Comparison of ENCODE assay signal across 18 cellular contexts in the genomic region with DNA sequence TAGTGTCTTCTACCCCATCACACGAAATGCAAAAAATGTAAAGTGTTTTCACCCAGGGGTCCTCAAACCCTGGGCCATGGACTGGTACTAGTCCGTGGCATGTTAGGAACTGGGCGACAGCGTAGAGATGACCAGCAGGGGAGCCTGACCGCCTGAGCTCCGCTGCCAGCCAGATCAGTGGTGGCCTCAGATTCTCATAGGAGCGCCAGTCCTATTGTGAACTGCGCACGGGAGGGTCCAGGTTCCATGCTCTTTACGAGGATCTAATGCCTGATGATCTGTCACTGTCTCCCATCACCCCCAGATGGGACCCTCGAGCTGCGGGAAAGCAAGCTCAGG. TPM values are rescaled to one million over a fixed set of nuclear protein-coding genes. Genes with fewer than 3 reads are reported as not detected.
DNase-seq lines count a peak whose midpoint lies in the region; FAIRE-seq and TF ChIP-seq lines count a peak whose summit lies in the region.
"Had no signal": no experiment of that assay in that cellular context is flagged by ENCODE, and none has a peak within 500 bp of the region (broad histone marks: within the 10 kb centered on the region; RNA-seq: fewer than 3 reads in every experiment).

No MANE protein-coding gene starts in this region.

- H3K27me3 Mint-ChIP-seq in type B pancreatic cell: peaks cover 15% of the 10 kb centered on the region
- H3K27me3 Mint-ChIP-seq: activated CD4-positive, alpha-beta T cell treated with anti-CD3 and anti-CD28 coated beads, Interleukin-2, amount 10 ng/mL, durations not matched to agents 24 days and 14 days; activated naive CD8-positive, alpha-beta T cell treated with anti-CD3 and anti-CD28 coated beads, Interleukin-2, amount 10 ng/mL, durations not matched to agents 7 days and 5 days; memory B cell; naive thymus-derived CD8-positive, alpha-beta T cell had no signal

- DNase-seq in left ventricle myocardium inferior (no peak), cardiac septum (ENCODE audit: low spot score) (no peak), endothelial cell of umbilical vein (ENCODE audit: low read depth, low spot score) (no peak), type B pancreatic cell (ENCODE audit: extremely low spot score, unreplicated experiment) (no peak), GM10248 (ENCODE audit: extremely low spot score) (no peak)
- no peak for DNase-seq in stimulated activated CD4-positive, alpha-beta T cell treated with anti-CD3 and anti-CD28 coated beads, Interleukin-2, amount 100 ng/mL, for 48 hours
- DNase-seq: activated CD4-positive, alpha-beta T cell treated with anti-CD3 and anti-CD28 coated beads, Interleukin-2, amount 10 ng/mL, durations not matched to agents 24 days and 14 days; activated naive CD8-positive, alpha-beta T cell treated with anti-CD3 and anti-CD28 coated beads, Interleukin-2, amount 10 ng/mL, durations not matched to agents 7 days and 5 days; naive thymus-derived CD8-positive, alpha-beta T cell; NCI-H2081 treated with DMSO at 0.1 percent for 48 hours had no signal

- no TSS peak for BruUV-seq in endothelial cell of umbilical vein (replicated peaks; lab: Mats Ljungman, UMichigan)

- POLR2A ChIA-PET in endothelial cell of umbilical vein (lab: Charles Lee): interaction anchor here (0.5 kb wide), 1 partner anchor 276 kb away, joined by 3 read pairs; no protein-coding TSS in a partner anchor
- POLR2A ChIA-PET in GM10248 (lab: Yijun Ruan, JAX): no interaction called here

- H3K4me3 ChIP-seq in left ventricle myocardium inferior (no peak overlapping the region), endothelial cell of umbilical vein (replicated peaks in 1 of 3; ENCODE audit: insufficient read depth in 1 of 3, low read depth in 1 of 3, low read length in 3 of 3) (no peak overlapping the region)
- H3K4me3 ChIP-seq: body of pancreas, hepatocyte, prostate gland, skin epidermis had no signal

- TF ChIP-seq CTCF in left ventricle myocardium inferior (IDR thresholded peaks at IDR 0.05; ENCODE audit: borderline replicate concordance) (no peak), endothelial cell of umbilical vein (IDR thresholded peaks at IDR 0.05; ENCODE audit: extremely low read depth in 1 of 2, insufficient read depth in 1 of 2, low read depth in 1 of 2, low read length in 2 of 2) (no peak), type B pancreatic cell (conservative IDR thresholded peaks at IDR 0.05) (peak; percentile 33), GM10248 (IDR thresholded peaks at IDR 0.05; ENCODE audit: control extremely low read depth, extremely low read depth, low read depth, missing control alignments) (no peak)

- no peaks in the 10 kb centered on the region for H3K9me1 ChIP-seq in endothelial cell of umbilical vein (replicated peaks; ENCODE audit: control insufficient read depth, extremely low read depth, insufficient read depth, low read length)

- H3K4me1 ChIP-seq in left ventricle myocardium inferior (peaks cover 49% of the 10 kb centered on the region), endothelial cell of umbilical vein (ENCODE audit: control insufficient read depth, extremely low read depth, insufficient read depth, low read length) (peaks cover 20% of the 10 kb centered on the region)

- H3K27ac Mint-ChIP-seq in type B pancreatic cell: no peak overlapping the region
- H3K27ac Mint-ChIP-seq: activated CD4-positive, alpha-beta T cell treated with anti-CD3 and anti-CD28 coated beads, Interleukin-2, amount 10 ng/mL, durations not matched to agents 24 days and 14 days; activated naive CD8-positive, alpha-beta T cell treated with anti-CD3 and anti-CD28 coated beads, Interleukin-2, amount 10 ng/mL, durations not matched to agents 7 days and 5 days; activated T-helper 2 cell treated with anti-CD3 and anti-CD28 coated beads, Interferon-gamma antibody, Interleukin-2, Interleukin-4, amounts not matched to agents 10 μg/mL and 5 μg/mL and 100 μg/mL, durations not matched to agents 14 hours and 24 hours and 36 hours; memory B cell had no signal

- H3K4me1 Mint-ChIP-seq in type B pancreatic cell (ENCODE audit: unreplicated experiment): peaks cover 17% of the 10 kb centered on the region

- H3K27ac ChIP-seq in left ventricle myocardium inferior (replicated peaks): peak overlapping the region; percentile 38
- no peak overlapping the region for H3K27ac ChIP-seq in endothelial cell of umbilical vein (ENCODE audit: insufficient read depth, low read depth, low read length)
- H3K27ac ChIP-seq: hepatocyte, prostate gland, skin epidermis had no signal

- no peak for TF ChIP-seq POLR2A in endothelial cell of umbilical vein (IDR thresholded peaks at IDR 0.05; ENCODE audit: low read depth, low read length)

- H3K9me3 ChIP-seq in left ventricle myocardium inferior (replicated peaks) (no peaks in the 10 kb centered on the region), endothelial cell of umbilical vein (replicated peaks; ENCODE audit: control insufficient read depth, insufficient read depth, low read length) (no peaks in the 10 kb centered on the region)
- H3K9me3 ChIP-seq: body of pancreas, prostate gland had no signal

- intact Hi-C loops in left ventricle myocardium inferior (cut with micrococcal nuclease): no loop called here
- intact Hi-C loops in cardiac septum (cut with DNase I): loop anchor here (10.0 kb wide), 1 partner anchor 376 kb away; no protein-coding TSS in a partner anchor
- intact Hi-C loops in endothelial cell of umbilical vein (cut with micrococcal nuclease): no loop called here

- no peak overlapping the region for H2AFZ ChIP-seq in endothelial cell of umbilical vein (ENCODE audit: low read depth, low read length)
- H2AFZ ChIP-seq: hepatocyte had no signal

- no peaks in the 10 kb centered on the region for H3K27me3 ChIP-seq in left ventricle myocardium inferior (ENCODE audit: low read depth)
- H3K27me3 ChIP-seq in endothelial cell of umbilical vein (ENCODE audit: control insufficient read depth in 2 of 2, insufficient read depth in 2 of 2, low read length in 2 of 2): no peaks in the 10 kb centered on the region
- H3K27me3 ChIP-seq: body of pancreas, hepatocyte had no signal

- peaks cover 14% of the 10 kb centered on the region for H3K79me2 ChIP-seq in endothelial cell of umbilical vein (ENCODE audit: control insufficient read depth, insufficient read depth, low read length)
- H3K79me2 ChIP-seq: hepatocyte had no signal

- no peak overlapping the region for H3K9ac ChIP-seq in endothelial cell of umbilical vein (replicated peaks; ENCODE audit: extremely low read depth, insufficient read depth, low read length)

- peak overlapping the region; percentile 8 for H3K4me3 Mint-ChIP-seq in type B pancreatic cell
- H3K4me3 Mint-ChIP-seq: activated CD4-positive, alpha-beta T cell treated with anti-CD3 and anti-CD28 coated beads, Interleukin-2, amount 10 ng/mL, durations not matched to agents 24 days and 14 days; activated naive CD8-positive, alpha-beta T cell treated with anti-CD3 and anti-CD28 coated beads, Interleukin-2, amount 10 ng/mL, durations not matched to agents 7 days and 5 days; memory B cell; naive thymus-derived CD8-positive, alpha-beta T cell had no signal

- no peak overlapping the region for H3K4me2 ChIP-seq in endothelial cell of umbilical vein (ENCODE audit: insufficient read depth, low read length)
- H3K4me2 ChIP-seq: hepatocyte had no signal

- H3K36me3 ChIP-seq in left ventricle myocardium inferior (peaks cover 33% of the 10 kb centered on the region), endothelial cell of umbilical vein (ENCODE audit: control insufficient read depth in 2 of 2, extremely low read depth in 1 of 2, insufficient read depth in 2 of 2, low read length in 2 of 2) (peaks cover 0 to 31% of the 10 kb centered on the region in 2 experiments)
- H3K36me3 ChIP-seq: prostate gland had no signal

- CTCF ChIA-PET in endothelial cell of umbilical vein (lab: Charles Lee) (interaction anchor here (0.9 to 2.4 kb wide), 4 partner anchors 8 to 67 kb away, joined by 5 to 7 read pairs (median 6); partner anchors contain the start of gene RILP), GM10248 (lab: Yijun Ruan, JAX) (interaction anchor here (1.0 to 3.7 kb wide), 4 partner anchors 7 to 67 kb away, joined by 3 to 16 read pairs (median 9); partner anchors contain the start of gene SLC43A2)

- no peaks in the 10 kb centered on the region for H4K20me1 ChIP-seq in endothelial cell of umbilical vein (replicated peaks; ENCODE audit: control insufficient read depth, extremely low read depth, insufficient read depth, low read length)

- FAIRE-seq in endothelial cell of umbilical vein (lab: Jason Lieb, UNC): no peak
- FAIRE-seq: A204.1 had no signal

- dilution Hi-C loops in endothelial cell of umbilical vein (cut with MboI; ENCODE audit: extremely low pct_ligation_motif_present, low sequenced_read_pairs): no loop called here

- no peaks in the 10 kb centered on the region for H3K36me3 Mint-ChIP-seq in type B pancreatic cell
- H3K36me3 Mint-ChIP-seq: activated naive CD8-positive, alpha-beta T cell treated with anti-CD3 and anti-CD28 coated beads, Interleukin-2, amount 10 ng/mL, durations not matched to agents 7 days and 5 days; memory B cell; naive thymus-derived CD8-positive, alpha-beta T cell had no signal

- H3K9me3 Mint-ChIP-seq in type B pancreatic cell: no peaks in the 10 kb centered on the region
- H3K9me3 Mint-ChIP-seq: activated CD4-positive, alpha-beta T cell treated with anti-CD3 and anti-CD28 coated beads, Interleukin-2, amount 10 ng/mL, durations not matched to agents 24 days and 14 days; activated naive CD8-positive, alpha-beta T cell treated with anti-CD3 and anti-CD28 coated beads, Interleukin-2, amount 10 ng/mL, durations not matched to agents 7 days and 5 days; activated T-helper 2 cell treated with anti-CD3 and anti-CD28 coated beads, Interferon-gamma antibody, Interleukin-2, Interleukin-4, amounts not matched to agents 10 μg/mL and 5 μg/mL and 100 μg/mL, durations not matched to agents 14 hours and 24 hours and 36 hours; memory B cell had no signal

RNA-seq across cellular contexts. Expression of gene SCARF1, which starts 4.5 kb away (rescaled TPM):
- total RNA-seq in left ventricle myocardium inferior (12.2 TPM), cardiac septum (10.9 TPM), endothelial cell of umbilical vein (91.5 and 93.7 TPM in 2 replicates), type B pancreatic cell (ENCODE audit: low replicate concordance) (0.97 and 1.3 TPM in 2 replicates)
- 52.8 and 57.8 TPM in 2 replicates for polyA plus RNA-seq in endothelial cell of umbilical vein
- 27.0 and 37.5 TPM in 2 replicates for polyA plus RNA-seq in endothelial cell of umbilical vein (2011; cell fraction: cytosol; rRNA removed)
- 70.0 and 70.6 TPM in 2 replicates for polyA plus RNA-seq in endothelial cell of umbilical vein (2011; cell fraction: nucleus; rRNA removed)
- 35.4 and 36.1 TPM in 2 replicates for polyA plus RNA-seq in endothelial cell of umbilical vein (2012)
- 28.8 and 29.1 TPM in 2 replicates for polyA minus RNA-seq in endothelial cell of umbilical vein
- polyA minus RNA-seq in endothelial cell of umbilical vein (2011; cell fraction: cytosol; rRNA and poly(A)+ RNA removed): not detected
- polyA minus RNA-seq in endothelial cell of umbilical vein (2011; cell fraction: nucleus; rRNA and poly(A)+ RNA removed): 19.8 and 29.4 TPM in 2 replicates
- total RNA-seq: NCI-H460 had no signal

RNA-seq across cellular contexts. Expression of gene RILP, which starts 8.6 kb away (rescaled TPM):
- total RNA-seq in left ventricle myocardium inferior (81.7 TPM), cardiac septum (49.8 TPM), endothelial cell of umbilical vein (8.9 and 9.4 TPM in 2 replicates), type B pancreatic cell (ENCODE audit: low replicate concordance) (5.9 and 6.4 TPM in 2 replicates)
- 9.3 and 10.0 TPM in 2 replicates for polyA plus RNA-seq in endothelial cell of umbilical vein
- 9.8 and 11.0 TPM in 2 replicates for polyA plus RNA-seq in endothelial cell of umbilical vein (2011; cell fraction: cytosol; rRNA removed)
- polyA plus RNA-seq in endothelial cell of umbilical vein (2011; cell fraction: nucleus; rRNA removed): 7.8 and 10.0 TPM in 2 replicates
- 6.9 and 10.5 TPM in 2 replicates for polyA plus RNA-seq in endothelial cell of umbilical vein (2012)
- polyA minus RNA-seq in endothelial cell of umbilical vein: 3.7 and 4.1 TPM in 2 replicates
- 6.1 TPM for polyA minus RNA-seq in endothelial cell of umbilical vein (2011; cell fraction: cytosol; rRNA and poly(A)+ RNA removed)
- 1.2 and 2.6 TPM in 2 replicates for polyA minus RNA-seq in endothelial cell of umbilical vein (2011; cell fraction: nucleus; rRNA and poly(A)+ RNA removed)

RNA-seq across cellular contexts. Expression of gene SLC43A2, which starts 12.4 kb away (rescaled TPM):
- total RNA-seq in left ventricle myocardium inferior: 4.0 TPM
- 4.8 TPM for total RNA-seq in cardiac septum
- 41.7 and 54.6 TPM in 2 replicates for total RNA-seq in endothelial cell of umbilical vein
- polyA plus RNA-seq in endothelial cell of umbilical vein: 50.9 and 52.0 TPM in 2 replicates
- polyA plus RNA-seq in endothelial cell of umbilical vein (2011; cell fraction: cytosol; rRNA removed): 37.2 and 44.2 TPM in 2 replicates
- polyA plus RNA-seq in endothelial cell of umbilical vein (2011; cell fraction: nucleus; rRNA removed): 30.8 and 31.4 TPM in 2 replicates
- polyA plus RNA-seq in endothelial cell of umbilical vein (2012): 64.6 and 71.7 TPM in 2 replicates
- polyA minus RNA-seq in endothelial cell of umbilical vein: 77.7 and 82.9 TPM in 2 replicates
- 5.3 TPM for polyA minus RNA-seq in endothelial cell of umbilical vein (2011; cell fraction: cytosol; rRNA and poly(A)+ RNA removed)
- polyA minus RNA-seq in endothelial cell of umbilical vein (2011; cell fraction: nucleus; rRNA and poly(A)+ RNA removed): 26.5 and 35.3 TPM in 2 replicates
- total RNA-seq in type B pancreatic cell (ENCODE audit: low replicate concordance): 23.5 and 28.6 TPM in 2 replicates

RNA-seq across cellular contexts. Expression of gene PRPF8, which starts 43.6 kb away (rescaled TPM):
- 136 TPM for total RNA-seq in left ventricle myocardium inferior
- 162 TPM for total RNA-seq in cardiac septum
- total RNA-seq in endothelial cell of umbilical vein: 282 and 301 TPM in 2 replicates
- polyA plus RNA-seq in endothelial cell of umbilical vein: 215 and 230 TPM in 2 replicates
- 140 and 162 TPM in 2 replicates for polyA plus RNA-seq in endothelial cell of umbilical vein (2011; cell fraction: cytosol; rRNA removed)
- 382 and 429 TPM in 2 replicates for polyA plus RNA-seq in endothelial cell of umbilical vein (2011; cell fraction: nucleus; rRNA removed)
- polyA plus RNA-seq in endothelial cell of umbilical vein (2012): 185 and 188 TPM in 2 replicates
- 426 and 435 TPM in 2 replicates for polyA minus RNA-seq in endothelial cell of umbilical vein
- 351 TPM for polyA minus RNA-seq in endothelial cell of umbilical vein (2011; cell fraction: cytosol; rRNA and poly(A)+ RNA removed)
- 222 and 293 TPM in 2 replicates for polyA minus RNA-seq in endothelial cell of umbilical vein (2011; cell fraction: nucleus; rRNA and poly(A)+ RNA removed)
- 277 and 321 TPM in 2 replicates for total RNA-seq in type B pancreatic cell (ENCODE audit: low replicate concordance)
